ENCODE assay signal across 2 cellular contexts in genomic region chr1:43605157-43605556, GRCh38.
TF ChIP-seq lines count a peak whose summit lies in the region.

No MANE protein-coding gene starts in this region.

TF ChIP-seq in IMR-90, 13 proteins besides CTCF, POLR2A, EP300 and RAD21:
- TF ChIP-seq USF2 (IDR thresholded peaks at IDR 0.05; ENCODE audit: low read depth, low read length) = no peak
- TF ChIP-seq RCOR1 (IDR thresholded peaks at IDR 0.05; ENCODE audit: insufficient replicate concordance, low read length) = no peak
- TF ChIP-seq MAFK (IDR thresholded peaks at IDR 0.05; ENCODE audit: low read depth, low read length) = no peak
- TF ChIP-seq ELK1 (IDR thresholded peaks at IDR 0.05; ENCODE audit: borderline replicate concordance, low read depth, low read length) = no peak
- TF ChIP-seq NFE2L2 (IDR thresholded peaks at IDR 0.05; ENCODE audit: low read depth, low read length) = no peak
- no peak for TF ChIP-seq RFX5 (IDR thresholded peaks at IDR 0.05; ENCODE audit: low read depth, low read length)
- no peak for TF ChIP-seq SMC3 (IDR thresholded peaks at IDR 0.05; ENCODE audit: low read depth, low read length)
- TF ChIP-seq MAZ (IDR thresholded peaks at IDR 0.05; ENCODE audit: borderline replicate concordance, low read depth, low read length) = no peak
- TF ChIP-seq FOS (IDR thresholded peaks at IDR 0.05; ENCODE audit: low read depth, low read length) = no peak
- no peak for TF ChIP-seq CEBPB (IDR thresholded peaks at IDR 0.05; ENCODE audit: low read depth, low read length)
- no peak for TF ChIP-seq CHD1 (IDR thresholded peaks at IDR 0.05; ENCODE audit: low read depth, low read length)
- no peak for TF ChIP-seq MXI1 (IDR thresholded peaks at IDR 0.05; ENCODE audit: borderline replicate concordance, low read depth, low read length)
- TF ChIP-seq BHLHE40 (IDR thresholded peaks at IDR 0.05; ENCODE audit: low read depth, low read length) = no peak

TF ChIP-seq in endothelial cell of umbilical vein, 7 proteins besides CTCF, POLR2A, EP300 and RAD21:
- TF ChIP-seq EZH2 (IDR thresholded peaks at IDR 0.05; ENCODE audit: borderline replicate concordance, low read depth, low read length, severe bottlenecking) = no peak
- TF ChIP-seq MAX (IDR thresholded peaks at IDR 0.05; ENCODE audit: insufficient read depth, insufficient read length) = no peak
- TF ChIP-seq FOS (IDR thresholded peaks at IDR 0.05; ENCODE audit: borderline replicate concordance, insufficient read depth, low read length) = no peak
